10 cellular contexts compared by ENCODE assay signal in genomic region chr16:5032748-5033167, GRCh38. TPM values are rescaled to one million over a fixed set of nuclear protein-coding genes. Genes with fewer than 3 reads are reported as not detected.
DNase-seq lines count a peak whose midpoint lies in the region; ATAC-seq, FAIRE-seq and TF ChIP-seq lines count a peak whose summit lies in the region.
"Had no signal": no experiment of that assay in that cellular context is flagged by ENCODE, and none has a peak within 500 bp of the region (broad histone marks: within the 10 kb centered on the region; RNA-seq: fewer than 3 reads in every experiment).

No MANE protein-coding gene starts in this region.

- H3K36me3 Mint-ChIP-seq in activated naive CD4-positive, alpha-beta T cell treated with anti-CD3 and anti-CD28 coated beads, Interleukin-2, amount 10 ng/mL, durations not matched to agents 7 days and 5 days = no peaks in the 10 kb centered on the region

- H3K36me3 ChIP-seq in GM12878 (ENCODE audit: control insufficient read depth in 2 of 2, insufficient read depth in 2 of 2, low read length in 1 of 2) = no peaks in the 10 kb centered on the region
- H3K36me3 ChIP-seq in liver (ENCODE audit: control insufficient read depth in 4 of 4, insufficient read depth in 3 of 4, low read depth in 1 of 4, low read length in 3 of 4) = peaks cover 0 to 3% (median 1%) of the 10 kb centered on the region in 4 donors
- peaks cover 0 to 38% (median 0%) of the 10 kb centered on the region in 3 donors for H3K36me3 ChIP-seq in tibial nerve

- ATAC-seq in GM12878 = no peak

- intact Hi-C loops in GM12878 (cut with micrococcal nuclease; ENCODE audit: unreplicated experiment) = no loop called here

- TF ChIP-seq CTCF in GM12878 (IDR thresholded peaks at IDR 0.05 in 2 of 3, conservative IDR thresholded peaks at IDR 0.05 in 1 of 3; ENCODE audit: control insufficient read depth in 2 of 3, extremely low read depth in 1 of 3, insufficient read depth in 1 of 3, low read depth in 3 of 3, low read length in 3 of 3) = no peak
- no peak for TF ChIP-seq CTCF in liver (IDR thresholded peaks at IDR 0.05; ENCODE audit: low read depth, low read length, missing input control)
- no peak for TF ChIP-seq CTCF in tibial nerve (IDR thresholded peaks at IDR 0.05)
- no peak for TF ChIP-seq CTCF in GM13976 (IDR thresholded peaks at IDR 0.05; ENCODE audit: borderline replicate concordance, control extremely low read depth, extremely low read depth, insufficient read depth, missing control alignments)

- H3K4me2 ChIP-seq in GM12878 (ENCODE audit: control insufficient read depth, insufficient read depth) = peak overlapping the region; percentile 98

- no peak for TF ChIP-seq POLR2A in GM12878 (IDR thresholded peaks at IDR 0.05; ENCODE audit: low read depth, low read length)
- no peak for TF ChIP-seq POLR2A in tibial nerve (IDR thresholded peaks at IDR 0.05)

- H3K27me3 ChIP-seq in GM12878 (replicated peaks in 1 of 2; ENCODE audit: control insufficient read depth in 2 of 2, insufficient read depth in 2 of 2, low read length in 1 of 2) (no peaks in the 10 kb centered on the region), liver (ENCODE audit: control insufficient read depth in 4 of 4, insufficient read depth in 4 of 4, low read length in 3 of 4) (no peaks in the 10 kb centered on the region), tibial nerve (no peaks in the 10 kb centered on the region)

- TSS peak; percentile 66 for BruUV-seq in GM12878 (replicated peaks; lab: Mats Ljungman, UMichigan)

- POLR2A ChIA-PET in GM12878 (lab: Charles Lee) = no interaction called here

- no peak for TF ChIP-seq RAD21 in GM12878 (IDR thresholded peaks at IDR 0.05; ENCODE audit: insufficient read depth, low read depth, low read length)
- TF ChIP-seq RAD21 in liver (IDR thresholded peaks at IDR 0.05) = no peak

- SMC1A ChIA-PET in GM12878 (lab: Charles Lee; ENCODE audit: uncharacterized antibody, unreplicated experiment) = no interaction called here

- no peak for TF ChIP-seq EP300 in GM12878 (IDR thresholded peaks at IDR 0.05; ENCODE audit: borderline replicate concordance in 1 of 2, control insufficient read depth in 1 of 2, low read depth in 2 of 2, low read length in 2 of 2)
- no peak for TF ChIP-seq EP300 in tibial nerve (IDR thresholded peaks at IDR 0.05)

- H3K4me3 ChIP-seq in GM12878 (peak overlapping the region; percentile 84), liver (ENCODE audit: low read depth in 1 of 3, low read length in 3 of 3) (peak overlapping the region; percentile 68 to 87 (median 73)), tibial nerve (peak overlapping the region; percentile 66 to 97 (median 84))

- CTCF ChIA-PET in activated naive CD4-positive, alpha-beta T cell treated with anti-CD3 and anti-CD28 coated beads, Interleukin-2, amount 10 ng/mL, durations not matched to agents 7 days and 5 days (lab: Charles Lee) = no interaction called here
- CTCF ChIA-PET in GM12878 (lab: Yijun Ruan, JAX) = no interaction called here

- FAIRE-seq in GM12878 (lab: Jason Lieb, UNC) = no peak
- FAIRE-seq: G401.6 had no signal

- in situ Hi-C loops in GM12878 (cut with MboI) = no loop called here
- in situ Hi-C loops in GM13976 (cut with MboI; ENCODE audit: low sequenced_read_pairs, unreplicated experiment) = no loop called here

- no peaks in the 10 kb centered on the region for H3K27me3 Mint-ChIP-seq in activated naive CD4-positive, alpha-beta T cell treated with anti-CD3 and anti-CD28 coated beads, Interleukin-2, amount 10 ng/mL, durations not matched to agents 7 days and 5 days

- DNase-seq in activated naive CD4-positive, alpha-beta T cell treated with anti-CD3 and anti-CD28 coated beads, Interleukin-2, amount 10 ng/mL, durations not matched to agents 7 days and 5 days = no peak
- DNase-seq in activated naive CD4-positive, alpha-beta T cell treated with anti-CD3 and anti-CD28 coated beads, Interleukin-2, amount 50 U/mL, for 16 hours = no peak
- no peak for DNase-seq in GM12878 (ENCODE audit: low read depth, low spot score)
- DNase-seq in tibial nerve (ENCODE audit: low spot score in 2 of 2) = no peak
- no peak for DNase-seq in GM13976 (ENCODE audit: low spot score)
- DNase-seq in stimulated activated CD4-positive, alpha-beta T cell treated with anti-CD3 and anti-CD28 coated beads, Interleukin-4, amount 100 ng/mL, for 4 hours = no peak
- DNase-seq in ureter (ENCODE audit: low spot score) = no peak
- DNase-seq: NCI-H526 had no signal

- peak overlapping the region; percentile 52 for H3K27ac Mint-ChIP-seq in activated naive CD4-positive, alpha-beta T cell treated with anti-CD3 and anti-CD28 coated beads, Interleukin-2, amount 10 ng/mL, durations not matched to agents 7 days and 5 days

- H3K27ac ChIP-seq in GM12878 (ENCODE audit: control insufficient read depth, insufficient read depth) = no peak overlapping the region
- no peak overlapping the region for H3K27ac ChIP-seq in liver (ENCODE audit: low read depth in 1 of 2, low read length in 2 of 2)
- peak overlapping the region in 2 of 4 donors; percentile 77 to 81 for H3K27ac ChIP-seq in tibial nerve

- peaks cover 21% of the 10 kb centered on the region for H3K4me1 Mint-ChIP-seq in activated naive CD4-positive, alpha-beta T cell treated with anti-CD3 and anti-CD28 coated beads, Interleukin-2, amount 10 ng/mL, durations not matched to agents 7 days and 5 days

- WGBS in GM12878 (ENCODE audit: insufficient coverage, insufficient replicate concordance, low lambda C conversion rate, missing lambda C conversion rate) = 70% methylated on average over 12 of the region's 12 CpGs
- WGBS in liver = 17% methylated on average over 12 of the region's 12 CpGs
- WGBS in tibial nerve, 2 donors = 37% methylated on average over 12 of the region's 12 CpGs

- H3K4me3 Mint-ChIP-seq in activated naive CD4-positive, alpha-beta T cell treated with anti-CD3 and anti-CD28 coated beads, Interleukin-2, amount 10 ng/mL, durations not matched to agents 7 days and 5 days = peak overlapping the region; percentile 86

- H3K9me3 ChIP-seq in GM12878 (replicated peaks; ENCODE audit: control insufficient read depth, insufficient read depth, low read length) (no peaks in the 10 kb centered on the region), liver (ENCODE audit: control insufficient read depth in 4 of 4, low read length in 3 of 4) (no peaks in the 10 kb centered on the region), tibial nerve (no peaks in the 10 kb centered on the region)

- peaks cover 12% of the 10 kb centered on the region for H3K4me1 ChIP-seq in GM12878 (ENCODE audit: control insufficient read depth, insufficient read depth, low read length)
- H3K4me1 ChIP-seq in liver (ENCODE audit: control insufficient read depth in 4 of 4, insufficient read depth in 4 of 4, low read length in 3 of 4) = peaks cover 3 to 18% (median 16%) of the 10 kb centered on the region in 4 donors
- peaks cover 0 to 21% (median 13%) of the 10 kb centered on the region in 4 donors for H3K4me1 ChIP-seq in tibial nerve

- no peaks in the 10 kb centered on the region for H4K20me1 ChIP-seq in GM12878 (ENCODE audit: control insufficient read depth, insufficient read depth)

- H3K79me2 ChIP-seq in GM12878 (ENCODE audit: control insufficient read depth, insufficient read depth, low read length) = no peaks in the 10 kb centered on the region

- H2AFZ ChIP-seq in GM12878 (ENCODE audit: control insufficient read depth, low read depth, low read length) = peak overlapping the region; percentile 95

- H3K9ac ChIP-seq in GM12878 (ENCODE audit: control insufficient read depth, insufficient read depth, low read length) (peak overlapping the region; percentile 70; the same call in 1 of the 2 replicates), liver (ENCODE audit: low read depth in 1 of 2, low read length in 2 of 2) (peak overlapping the region in 1 of 2 donors; percentile 58)

- no peaks in the 10 kb centered on the region for H3K9me3 Mint-ChIP-seq in activated naive CD4-positive, alpha-beta T cell treated with anti-CD3 and anti-CD28 coated beads, Interleukin-2, amount 10 ng/mL, durations not matched to agents 7 days and 5 days

- RAD21 ChIA-PET in GM12878 (lab: Charles Lee; ENCODE audit: unreplicated experiment) = no interaction called here

RNA-seq across cellular contexts. Expression of gene NAGPA, which starts 1.0 kb away (rescaled TPM):
- 8.7 and 20.9 TPM in 2 replicates for total RNA-seq in GM12878 (2013; cell fraction: nucleolus; rRNA removed)
- total RNA-seq in GM12878 (2014; rRNA removed) (8.1 and 11.6 TPM in 2 replicates), GM12878 (2014; rRNA removed; fragmentation: Illumina TruSeq; extraction: Trizol) (3.7 and 5.0 TPM in 2 replicates), GM12878 (2021) (8.2 and 8.8 TPM in 2 replicates), liver (10 to 100 TPM; 11.7 to 13.4 TPM), tibial nerve (100 to 1,000 TPM in 1 of 4 donors, 10 to 100 TPM in 3; 37.5 to 104 (median 43.8) TPM), ureter (9.0 TPM)
- polyA plus RNA-seq in GM12878 (2011; ENCODE audit: low read depth) = 2.1 TPM
- polyA plus RNA-seq in GM12878 (2011; rRNA removed) (0.82 and 1.9 TPM in 2 replicates), GM12878 (2014; fragmentation: Illumina TruSeq; extraction: Trizol) (0.65 and 2.7 TPM in 2 replicates), GM12878 (2014; fragmentation: Nextera tagmentation; extraction: Ambion mirVana) (under 1 TPM; 0.03 to 0.79 TPM), GM12878 (2014; rRNA removed) (8.5 and 9.7 TPM in 2 replicates), GM12878 (2016; fragmentation: Nextera tagmentation; extraction: Ambion mirVana) (1 to 10 TPM; 9.3 to 9.9 TPM), liver (1 to 10 TPM; 5.4 to 9.8 TPM)
- polyA plus RNA-seq in GM12878 (2011; cell fraction: cytosol; rRNA removed) = 3.5 and 5.9 TPM in 2 replicates
- 9.2 and 10.5 TPM in 2 replicates for polyA plus RNA-seq in GM12878 (2011; cell fraction: nucleus; rRNA removed)
- polyA plus RNA-seq in GM12878 (2012) = 5.6 and 10.2 TPM in 2 replicates
- polyA minus RNA-seq in GM12878 (2011; rRNA and poly(A)+ RNA removed) = 1.5 and 2.3 TPM in 2 replicates
- polyA minus RNA-seq in GM12878 (2011; cell fraction: cytosol; rRNA and poly(A)+ RNA removed) = 3.5 and 3.8 TPM in 2 replicates
- polyA minus RNA-seq in GM12878 (2011; cell fraction: nucleus; rRNA and poly(A)+ RNA removed) = 3.5 and 6.8 TPM in 2 replicates

RNA-seq across cellular contexts. Expression of gene C16orf89, which starts 33.0 kb away (rescaled TPM):
- not detected in 2 replicates for total RNA-seq in GM12878 (2013; cell fraction: nucleolus; rRNA removed)
- total RNA-seq in GM12878 (2014; rRNA removed) (not detected in 2 replicates), GM12878 (2014; rRNA removed; fragmentation: Illumina TruSeq; extraction: Trizol) (not detected in 2 replicates), GM12878 (2021) (not detected in 2 replicates), liver (under 1 TPM in 1 of 2 donors, not detected in 1; 0.25 TPM), tibial nerve (10 to 100 TPM in 3 of 4 donors, 1 to 10 TPM in 1; 6.3 to 39.0 (median 17.8) TPM), ureter (10.0 TPM)
- not detected for polyA plus RNA-seq in GM12878 (2011; ENCODE audit: low read depth)
- polyA plus RNA-seq in GM12878 (2011; rRNA removed) (0.17 TPM in 1 of 2 replicates, not detected in the other), GM12878 (2014; fragmentation: Illumina TruSeq; extraction: Trizol) (not detected in 2 replicates), GM12878 (2014; fragmentation: Nextera tagmentation; extraction: Ambion mirVana) (not detected), GM12878 (2014; rRNA removed) (not detected in 2 replicates), GM12878 (2016; fragmentation: Nextera tagmentation; extraction: Ambion mirVana) (not detected), liver (under 1 TPM in 1 of 2 donors, not detected in 1; 0.61 TPM)
- polyA plus RNA-seq in GM12878 (2011; cell fraction: cytosol; rRNA removed) = 0.03 TPM in 1 of 2 replicates, not detected in the other
- not detected in 2 replicates for polyA plus RNA-seq in GM12878 (2011; cell fraction: nucleus; rRNA removed)
- 0.22 TPM in 1 of 2 replicates, not detected in the other for polyA plus RNA-seq in GM12878 (2012)
- polyA minus RNA-seq in GM12878 (2011; rRNA and poly(A)+ RNA removed) = 0.46 TPM in 1 of 2 replicates, not detected in the other
- polyA minus RNA-seq in GM12878 (2011; cell fraction: cytosol; rRNA and poly(A)+ RNA removed) = not detected in 2 replicates
- not detected in 2 replicates for polyA minus RNA-seq in GM12878 (2011; cell fraction: nucleus; rRNA and poly(A)+ RNA removed)

RNA-seq across cellular contexts. Expression of gene ALG1, which starts 38.9 kb away (rescaled TPM):
- total RNA-seq in GM12878 (2013; cell fraction: nucleolus; rRNA removed) = 20.2 and 22.1 TPM in 2 replicates
- total RNA-seq in GM12878 (2014; rRNA removed) = 30.9 and 32.6 TPM in 2 replicates
- 14.1 and 16.5 TPM in 2 replicates for total RNA-seq in GM12878 (2014; rRNA removed; fragmentation: Illumina TruSeq; extraction: Trizol)
- total RNA-seq in GM12878 (2021) = 26.2 and 26.9 TPM in 2 replicates
- 6.4 TPM for polyA plus RNA-seq in GM12878 (2011; ENCODE audit: low read depth)
- 15.9 and 19.1 TPM in 2 replicates for polyA plus RNA-seq in GM12878 (2011; rRNA removed)
- polyA plus RNA-seq in GM12878 (2011; cell fraction: cytosol; rRNA removed) = 24.3 and 29.4 TPM in 2 replicates
- polyA plus RNA-seq in GM12878 (2011; cell fraction: nucleus; rRNA removed) = 17.5 and 20.2 TPM in 2 replicates
- 11.5 and 15.2 TPM in 2 replicates for polyA plus RNA-seq in GM12878 (2012)
- polyA plus RNA-seq in GM12878 (2014; fragmentation: Illumina TruSeq; extraction: Trizol) = 17.9 and 21.4 TPM in 2 replicates
- 1 to 10 TPM; 1.5 to 5.2 TPM for polyA plus RNA-seq in GM12878 (2014; fragmentation: Nextera tagmentation; extraction: Ambion mirVana)
- 23.4 and 26.9 TPM in 2 replicates for polyA plus RNA-seq in GM12878 (2014; rRNA removed)
- 10 to 100 TPM; 41.3 to 43.2 TPM for polyA plus RNA-seq in GM12878 (2016; fragmentation: Nextera tagmentation; extraction: Ambion mirVana)
- 28.7 and 32.7 TPM in 2 replicates for polyA minus RNA-seq in GM12878 (2011; rRNA and poly(A)+ RNA removed)
- 4.7 and 8.3 TPM in 2 replicates for polyA minus RNA-seq in GM12878 (2011; cell fraction: cytosol; rRNA and poly(A)+ RNA removed)
- polyA minus RNA-seq in GM12878 (2011; cell fraction: nucleus; rRNA and poly(A)+ RNA removed) = 10.4 and 20.3 TPM in 2 replicates
- total RNA-seq in liver = 10 to 100 TPM; 18.9 to 25.4 TPM
- polyA plus RNA-seq in liver = 10 to 100 TPM; 20.5 to 20.8 TPM
- total RNA-seq in tibial nerve = 10 to 100 TPM; 15.9 to 25.5 (median 22.9) TPM
- 27.0 TPM for total RNA-seq in ureter
